Comparison of ENCODE assay signal across 17 cellular contexts in the genomic region with DNA sequence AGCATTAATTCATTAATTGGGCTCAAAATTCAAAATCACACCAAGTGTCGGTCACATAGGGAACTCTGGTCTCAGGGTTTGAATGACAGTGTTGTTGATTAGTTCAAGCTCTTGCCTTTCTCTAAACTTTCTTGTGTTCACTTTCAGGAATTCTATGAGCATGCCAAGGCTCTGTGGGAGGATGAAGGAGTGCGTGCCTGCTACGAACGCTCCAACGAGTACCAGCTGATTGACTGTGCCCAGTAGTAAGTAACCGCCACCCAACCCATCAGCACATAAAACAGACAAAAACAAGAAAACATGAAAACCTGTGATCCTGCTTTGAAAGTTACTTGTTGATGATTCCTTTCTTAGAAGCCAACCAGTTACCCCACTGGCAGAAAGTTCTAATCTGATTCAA. TPM values are rescaled to one million over a fixed set of nuclear protein-coding genes. Genes with fewer than 3 reads are reported as not detected.
DNase-seq lines count a peak whose midpoint lies in the region; ATAC-seq and TF ChIP-seq lines count a peak whose summit lies in the region.
"Had no signal": no experiment of that assay in that cellular context is flagged by ENCODE, and none has a peak within 500 bp of the region (broad histone marks: within the 10 kb centered on the region; RNA-seq: fewer than 3 reads in every experiment).

No MANE protein-coding gene starts in this region.

- H3K4me1 Mint-ChIP-seq in CD14-positive monocyte (peaks cover 40% of the 10 kb centered on the region), HFFc6 (ENCODE audit: low read depth) (peaks cover 50% of the 10 kb centered on the region), nephron progenitor cell (peaks cover 83% of the 10 kb centered on the region)
- H3K4me1 Mint-ChIP-seq in activated naive CD8-positive, alpha-beta T cell treated with anti-CD3 and anti-CD28 coated beads for 36 hours = peaks cover 64% of the 10 kb centered on the region

- H3K27me3 Mint-ChIP-seq in CD14-positive monocyte (ENCODE audit: low read depth in 3 of 3) (peaks cover 0 to 3% (median 0%) of the 10 kb centered on the region in 3 donors), HFFc6 (ENCODE audit: insufficient read depth) (no peaks in the 10 kb centered on the region; the same call in 1 of the 2 replicates), nephron progenitor cell (ENCODE audit: low read depth, poor library complexity) (no peaks in the 10 kb centered on the region)
- no peaks in the 10 kb centered on the region for H3K27me3 Mint-ChIP-seq in activated naive CD8-positive, alpha-beta T cell treated with anti-CD3 and anti-CD28 coated beads for 36 hours

- TF ChIP-seq EP300 in tibial nerve (IDR thresholded peaks at IDR 0.05) = no peak

- peaks cover 7 to 53% (median 25%) of the 10 kb centered on the region in 3 donors for H3K36me3 ChIP-seq in tibial nerve

- intact Hi-C loops in CD14-positive monocyte (cut with micrococcal nuclease) = loop anchor here (5.0 to 10.0 kb wide), 2 partner anchors 102 to 250 kb away; a partner anchor contains a TSS

- no peak for ATAC-seq in GM18505 (IDR thresholded peaks at IDR 0.05; ENCODE audit: unreplicated experiment)
- ATAC-seq: left colon, sciatic nerve had no signal

- WGBS in tibial nerve, 2 donors = 51 to 62% methylated on average over 6 of the region's 6 CpGs

- TF ChIP-seq POLR2A in tibial nerve (IDR thresholded peaks at IDR 0.05) (no peak), GM18505 (IDR thresholded peaks at IDR 0.05; ENCODE audit: borderline replicate concordance, extremely low read depth, insufficient read depth, insufficient read length) (no peak)

- no peak for TF ChIP-seq CTCF in CD14-positive monocyte (IDR thresholded peaks at IDR 0.05)
- no peak for TF ChIP-seq CTCF in HFFc6 (IDR thresholded peaks at IDR 0.05)
- no peak for TF ChIP-seq CTCF in nephron progenitor cell (IDR thresholded peaks at IDR 0.05)
- no peak for TF ChIP-seq CTCF in tibial nerve (IDR thresholded peaks at IDR 0.05)

- H3K9me3 Mint-ChIP-seq in CD14-positive monocyte (no peaks in the 10 kb centered on the region), HFFc6 (no peaks in the 10 kb centered on the region), nephron progenitor cell (no peaks in the 10 kb centered on the region)
- H3K9me3 Mint-ChIP-seq in activated naive CD8-positive, alpha-beta T cell treated with anti-CD3 and anti-CD28 coated beads for 36 hours = no peaks in the 10 kb centered on the region

- H3K4me1 ChIP-seq in tibial nerve = peaks cover 5 to 90% (median 25%) of the 10 kb centered on the region in 4 donors

- peak overlapping the region in 4 of 7 donors; percentile 28 to 87 (median 53) for H3K27ac Mint-ChIP-seq in CD14-positive monocyte
- peak overlapping the region; percentile 51; the same call in 1 of the 2 replicates for H3K27ac Mint-ChIP-seq in HFFc6
- peak overlapping the region; percentile 44 for H3K27ac Mint-ChIP-seq in activated naive CD8-positive, alpha-beta T cell treated with anti-CD3 and anti-CD28 coated beads for 36 hours
- peak overlapping the region; percentile 83 for H3K27ac Mint-ChIP-seq in nephron progenitor cell

- DNase-seq in CD14-positive monocyte (ENCODE audit: low spot score) (no peak), HFFc6 (no peak), nephron progenitor cell (no peak), NCI-H748 treated with DMSO at 0.1 percent for 48 hours (lab: John Stamatoyannopoulos, UW) (no peak), tibial nerve (ENCODE audit: low spot score in 2 of 2) (no peak)
- no peak for DNase-seq in activated naive CD8-positive, alpha-beta T cell treated with anti-CD3 and anti-CD28 coated beads for 36 hours
- DNase-seq: activated CD4-positive, CD25-positive, alpha-beta regulatory T cell treated with anti-CD3 and anti-CD28 coated beads, Interleukin-2, amount 50 U/mL, for 72 hours; BE2C; central memory CD4-positive, alpha-beta T cell; effector CD8-positive, alpha-beta T cell; left colon; NCI-H146; nucleus accumbens; stimulated activated CD4-positive, alpha-beta T cell treated with anti-CD3 and anti-CD28 coated beads, Interleukin-2, amount 100 ng/mL, for 48 hours; T-helper 2 cell had no signal

- H3K36me3 Mint-ChIP-seq in CD14-positive monocyte = peaks cover 54 to 77% of the 10 kb centered on the region in 2 donors
- H3K36me3 Mint-ChIP-seq in HFFc6 (ENCODE audit: low read depth) = peaks cover 59% of the 10 kb centered on the region
- H3K36me3 Mint-ChIP-seq in activated naive CD8-positive, alpha-beta T cell treated with anti-CD3 and anti-CD28 coated beads for 36 hours = peaks cover 59% of the 10 kb centered on the region
- H3K36me3 Mint-ChIP-seq in nephron progenitor cell (ENCODE audit: low read depth) = peaks cover 74% of the 10 kb centered on the region

- H3K4me3 ChIP-seq in tibial nerve = no peak overlapping the region

- no peaks in the 10 kb centered on the region for H3K9me3 ChIP-seq in tibial nerve
- H3K9me3 ChIP-seq: BE2C had no signal

- no peaks in the 10 kb centered on the region for H3K27me3 ChIP-seq in tibial nerve
- H3K27me3 ChIP-seq: BE2C had no signal

- H3K27ac ChIP-seq in tibial nerve = peak overlapping the region in 2 of 4 donors; percentile 3 to 38

- H3K4me3 Mint-ChIP-seq in CD14-positive monocyte (no peak overlapping the region), HFFc6 (no peak overlapping the region), nephron progenitor cell (no peak overlapping the region)
- H3K4me3 Mint-ChIP-seq in activated naive CD8-positive, alpha-beta T cell treated with anti-CD3 and anti-CD28 coated beads for 36 hours = no peak overlapping the region

RNA-seq across cellular contexts. Expression of a gene that starts 52.7 kb away (rescaled TPM):
- 100 to 1,000 TPM; 109 to 124 TPM for polyA plus RNA-seq in CD14-positive monocyte
- total RNA-seq in HFFc6 (2021; fragmentation: NEBNext Ultra II Directional; extraction: Animal tissue kit (Norgen Biotek cat#: 25700)) = 1,000 to 10,000 TPM in 2 of 6 experiments, 100 to 1,000 TPM in 4; 820 to 1,032 (median 914) TPM
- 100 to 1,000 TPM; 779 to 785 TPM for total RNA-seq in activated naive CD8-positive, alpha-beta T cell treated with anti-CD3 and anti-CD28 coated beads for 36 hours
- total RNA-seq in tibial nerve = 100 to 1,000 TPM; 484 to 621 (median 524) TPM

RNA-seq across cellular contexts. Expression of a gene that starts 54.5 kb away (rescaled TPM):
- not detected for polyA plus RNA-seq in CD14-positive monocyte
- total RNA-seq in HFFc6 (2021; fragmentation: NEBNext Ultra II Directional; extraction: Animal tissue kit (Norgen Biotek cat#: 25700)) = 1 to 10 TPM; 1.0 to 1.5 (median 1.3) TPM
- total RNA-seq in activated naive CD8-positive, alpha-beta T cell treated with anti-CD3 and anti-CD28 coated beads for 36 hours = 1 to 10 TPM; 1.0 to 1.3 TPM
- under 1 TPM in 2 of 4 donors, not detected in 2; 0.42 to 0.59 TPM for total RNA-seq in tibial nerve
